In genomic region chr19:11010041-11010440, GRCh38 we compare ENCODE assay signal across 20 cellular contexts.
"Had no signal": no experiment of that assay in that cellular context is flagged by ENCODE, and none has a peak within 500 bp of the region (broad histone marks: within the 10 kb centered on the region; RNA-seq: fewer than 3 reads in every experiment).

No MANE protein-coding gene starts in this region.

- H3K9ac ChIP-seq: SK-N-SH had no signal

- H3K27ac ChIP-seq: HL-60, RWPE1 had no signal

- H3K4me2 ChIP-seq: SK-N-SH had no signal

- ATAC-seq: Panc1, PC-3 had no signal

- H3K9me3 ChIP-seq: SK-N-SH had no signal

- DNase-seq: KBM-7, MV-4-11, NCI-H1048, NCI-H1105, NCI-H1417, NCI-H1436 treated with DMSO at 0.1 percent for 48 hours, NCI-H1694, NCI-H187 treated with DMSO at 0.1 percent for 48 hours, NCI-H2029 treated with DMSO at 0.1 percent for 48 hours, NCI-H2227 treated with DMSO at 0.1 percent for 48 hours, NCI-H510A, NCI-H524 treated with DMSO at 0.1 percent for 48 hours, NCI-H69, NCI-H774, PC-3, SHP77, SK-N-SH had no signal
